28 cellular contexts compared by ENCODE assay signal in the genomic region with DNA sequence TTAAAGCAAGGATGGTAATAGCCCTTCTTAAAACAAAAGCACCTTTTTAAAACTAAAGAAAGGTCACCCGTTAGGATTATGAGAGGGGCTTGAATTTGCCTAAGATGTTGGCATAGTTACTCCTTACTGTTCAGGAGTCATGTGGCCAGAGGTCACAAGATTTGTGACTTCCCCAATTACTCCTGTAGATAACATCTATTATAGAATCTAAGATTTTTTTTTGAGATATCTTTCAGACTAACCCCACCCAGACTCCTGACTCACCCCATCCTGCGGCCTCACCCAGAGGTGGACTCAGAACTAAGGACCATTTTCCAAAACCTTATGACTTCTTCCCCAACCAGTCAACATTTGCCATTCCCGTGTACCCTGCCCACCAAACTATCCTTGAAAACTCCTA. TPM values are rescaled to one million over a fixed set of nuclear protein-coding genes. Genes with fewer than 3 reads are reported as not detected.
A peak's percentile ranks its signal among the peaks of the same experiment; 100 is the strongest.
DNase-seq lines count a peak whose midpoint lies in the region; ATAC-seq and TF ChIP-seq lines count a peak whose summit lies in the region.
"Had no signal": no experiment of that assay in that cellular context is flagged by ENCODE, and none has a peak within 500 bp of the region (broad histone marks: within the 10 kb centered on the region; RNA-seq: fewer than 3 reads in every experiment).

No MANE protein-coding gene starts in this region.

- CTCF ChIA-PET in MCF 10A (lab: Yijun Ruan, JAX) = no interaction called here

- peak overlapping the region; percentile 65 to 74 for H3K27ac ChIP-seq in breast epithelium
- H3K27ac ChIP-seq in Peyer's patch = peak overlapping the region; percentile 33 to 76 (median 50)
- peak overlapping the region; percentile 48 for H3K27ac ChIP-seq in upper lobe of right lung
- H3K27ac ChIP-seq in right lobe of liver = peak overlapping the region in 1 of 3 donors; percentile 37
- H3K27ac ChIP-seq in ovary = no peak overlapping the region
- H3K27ac ChIP-seq: foreskin keratinocyte, SJSA1 had no signal

- 71% methylated on average over 3 of the region's 3 CpGs for WGBS in right lobe of liver (ENCODE audit: insufficient coverage, low coverage, low lambda C conversion rate, missing lambda C conversion rate)
- WGBS in ovary, 3 donors = 93 to 97% (median 94%) methylated on average over 3 of the region's 3 CpGs

- H3K27ac Mint-ChIP-seq in MCF 10A (ENCODE audit: low read depth, unreplicated experiment) = no peak overlapping the region
- H3K27ac Mint-ChIP-seq in memory B cell = peak overlapping the region; percentile 94
- H3K27ac Mint-ChIP-seq: activated CD4-positive, alpha-beta T cell treated with anti-CD3 and anti-CD28 coated beads, Interleukin-2, amount 10 ng/mL, durations not matched to agents 7 days and 5 days; activated CD8-positive, alpha-beta memory T cell treated with anti-CD3 and anti-CD28 coated beads, Interleukin-2, amount 10 ng/mL, durations not matched to agents 7 days and 5 days; activated naive CD4-positive, alpha-beta T cell treated with anti-CD3 and anti-CD28 coated beads, Interleukin-2, amount 50 U/mL, for 24 hours had no signal

- BruUV-seq in MCF 10A (replicated peaks; lab: Mats Ljungman, UMichigan) = no TSS peak

- H3K4me3 Mint-ChIP-seq in MCF 10A (ENCODE audit: unreplicated experiment) (no peak overlapping the region), memory B cell (peak overlapping the region; percentile 93)
- H3K4me3 Mint-ChIP-seq: activated CD4-positive, alpha-beta T cell treated with anti-CD3 and anti-CD28 coated beads, Interleukin-2, amount 10 ng/mL, durations not matched to agents 7 days and 5 days; activated CD8-positive, alpha-beta memory T cell treated with anti-CD3 and anti-CD28 coated beads, Interleukin-2, amount 10 ng/mL, durations not matched to agents 7 days and 5 days; activated naive CD4-positive, alpha-beta T cell treated with anti-CD3 and anti-CD28 coated beads, Interleukin-2, amount 50 U/mL, for 24 hours had no signal

- DNase-seq in breast epithelium (ENCODE audit: low spot score in 2 of 2) (no peak), MCF 10A (ENCODE audit: unreplicated experiment) (no peak), Peyer's patch (peak in 1 of 3 donors; percentile 78), memory B cell (ENCODE audit: low spot score in 2 of 2) (no peak), upper lobe of right lung (no peak), EL (no peak), right lobe of liver (no peak), ovary (no peak)
- DNase-seq: activated CD4-positive, alpha-beta T cell treated with anti-CD3 and anti-CD28 coated beads, Interleukin-2, amount 10 ng/mL, durations not matched to agents 7 days and 5 days; activated CD8-positive, alpha-beta memory T cell treated with anti-CD3 and anti-CD28 coated beads, Interleukin-2, amount 10 ng/mL, durations not matched to agents 7 days and 5 days; C1 segment of cervical spinal cord; effector CD4-positive, alpha-beta T cell; erythroblast; foreskin keratinocyte; left ventricle myocardium inferior; mucosa of descending colon; NCI-H1694 treated with DMSO at 0.1 percent for 48 hours; NCI-H2227 treated with DMSO at 0.1 percent for 48 hours; NCI-H774; small intestine; stimulated activated naive CD8-positive, alpha-beta T cell treated with anti-CD3 and anti-CD28 coated beads, Interleukin-15, Interleukin-2, amounts not matched to agents 100 U/mL and 50 U/mL, for 24 hours; T-helper 2 cell had no signal

- no peak for TF ChIP-seq EP300 in ovary (IDR thresholded peaks at IDR 0.05)

- intact Hi-C loops in breast epithelium (cut with DNase I; ENCODE audit: low total_unique reads) = no loop called here
- intact Hi-C loops in MCF 10A (cut with micrococcal nuclease) = no loop called here
- intact Hi-C loops in upper lobe of right lung (cut with DNase I) = no loop called here
- intact Hi-C loops in right lobe of liver (cut with DNase I) = no loop called here
- intact Hi-C loops in ovary (cut with DNase I) = loop anchor here in 1 of 4 donors (10.0 kb wide), 1 partner anchor 379 kb away; no protein-coding TSS in a partner anchor

- H3K27me3 Mint-ChIP-seq in MCF 10A (ENCODE audit: insufficient read depth, unreplicated experiment) (no peaks in the 10 kb centered on the region), memory B cell (no peaks in the 10 kb centered on the region)
- H3K27me3 Mint-ChIP-seq: activated CD4-positive, alpha-beta T cell treated with anti-CD3 and anti-CD28 coated beads, Interleukin-2, amount 10 ng/mL, durations not matched to agents 7 days and 5 days; activated CD8-positive, alpha-beta memory T cell treated with anti-CD3 and anti-CD28 coated beads, Interleukin-2, amount 10 ng/mL, durations not matched to agents 7 days and 5 days had no signal

- H3K4me3 ChIP-seq in breast epithelium (no peak overlapping the region), Peyer's patch (peak overlapping the region in 2 of 4 donors; percentile 27 to 43), upper lobe of right lung (no peak overlapping the region), right lobe of liver (no peak overlapping the region), ovary (no peak overlapping the region)
- H3K4me3 ChIP-seq: K562, left ventricle myocardium inferior, mucosa of descending colon, SJSA1 had no signal

- H3K36me3 Mint-ChIP-seq in MCF 10A (ENCODE audit: insufficient read depth, unreplicated experiment) (no peaks in the 10 kb centered on the region), memory B cell (peaks cover 52% of the 10 kb centered on the region)

- H3K9me3 Mint-ChIP-seq in MCF 10A (ENCODE audit: unreplicated experiment) (no peaks in the 10 kb centered on the region), memory B cell (no peaks in the 10 kb centered on the region)
- H3K9me3 Mint-ChIP-seq: activated naive CD4-positive, alpha-beta T cell treated with anti-CD3 and anti-CD28 coated beads, Interleukin-2, amount 50 U/mL, for 24 hours had no signal

- H3K4me1 ChIP-seq in breast epithelium (peaks cover 0 to 10% of the 10 kb centered on the region in 2 donors), Peyer's patch (peaks cover 0 to 7% (median 3%) of the 10 kb centered on the region in 4 donors), upper lobe of right lung (peaks cover 16% of the 10 kb centered on the region), right lobe of liver (no peaks in the 10 kb centered on the region), ovary (ENCODE audit: insufficient read depth) (peaks cover 3% of the 10 kb centered on the region)
- H3K4me1 ChIP-seq: foreskin keratinocyte had no signal

- ATAC-seq in memory B cell (ENCODE audit: low read depth) (peak; percentile 51), upper lobe of right lung (peak; percentile 17), right lobe of liver (no peak)
- ATAC-seq: activated CD8-positive, alpha-beta memory T cell treated with anti-CD3 and anti-CD28 coated beads, Interleukin-2, amount 10 ng/mL, durations not matched to agents 7 days and 5 days; foreskin keratinocyte; K562; Panc1; stimulated activated naive CD8-positive, alpha-beta T cell treated with anti-CD3 and anti-CD28 coated beads, Interleukin-15, Interleukin-2, amounts not matched to agents 100 U/mL and 50 U/mL, for 24 hours had no signal

- no peaks in the 10 kb centered on the region for H3K9me3 ChIP-seq in breast epithelium
- no peaks in the 10 kb centered on the region for H3K9me3 ChIP-seq in Peyer's patch
- H3K9me3 ChIP-seq in upper lobe of right lung = no peaks in the 10 kb centered on the region
- no peaks in the 10 kb centered on the region for H3K9me3 ChIP-seq in right lobe of liver
- no peaks in the 10 kb centered on the region for H3K9me3 ChIP-seq in ovary
- H3K9me3 ChIP-seq: left ventricle myocardium inferior, mucosa of descending colon, SJSA1 had no signal

- TF ChIP-seq CTCF in breast epithelium (IDR thresholded peaks at IDR 0.05) (no peak), MCF 10A (IDR thresholded peaks at IDR 0.05; ENCODE audit: unreplicated experiment) (no peak), Peyer's patch (IDR thresholded peaks at IDR 0.05) (no peak), upper lobe of right lung (IDR thresholded peaks at IDR 0.05) (no peak), right lobe of liver (IDR thresholded peaks at IDR 0.05) (no peak), ovary (IDR thresholded peaks at IDR 0.05) (no peak)

- H3K4me1 Mint-ChIP-seq in MCF 10A (ENCODE audit: insufficient read depth, unreplicated experiment) (peaks cover 12% of the 10 kb centered on the region), memory B cell (peaks cover 64% of the 10 kb centered on the region)

- no peak for TF ChIP-seq POLR2A in breast epithelium (IDR thresholded peaks at IDR 0.05)
- no peak for TF ChIP-seq POLR2A in Peyer's patch (IDR thresholded peaks at IDR 0.05)
- TF ChIP-seq POLR2A in right lobe of liver (IDR thresholded peaks at IDR 0.05) = no peak
- TF ChIP-seq POLR2A in ovary (IDR thresholded peaks at IDR 0.05) = no peak

- H3K36me3 ChIP-seq in breast epithelium = no peaks in the 10 kb centered on the region
- no peaks in the 10 kb centered on the region for H3K36me3 ChIP-seq in Peyer's patch
- no peaks in the 10 kb centered on the region for H3K36me3 ChIP-seq in upper lobe of right lung
- H3K36me3 ChIP-seq in right lobe of liver = no peaks in the 10 kb centered on the region
- H3K36me3 ChIP-seq in ovary = no peaks in the 10 kb centered on the region
- H3K36me3 ChIP-seq: left ventricle myocardium inferior, SJSA1 had no signal

- POLR2A ChIA-PET in MCF 10A (lab: Yijun Ruan, JAX) = interaction anchor here (1.2 kb wide), 1 partner anchor 10 kb away, joined by 4 read pairs; no protein-coding TSS in a partner anchor

- H3K27me3 ChIP-seq in breast epithelium (no peaks in the 10 kb centered on the region), Peyer's patch (no peaks in the 10 kb centered on the region), upper lobe of right lung (no peaks in the 10 kb centered on the region), right lobe of liver (no peaks in the 10 kb centered on the region), ovary (no peaks in the 10 kb centered on the region)
- H3K27me3 ChIP-seq: foreskin keratinocyte, SJSA1 had no signal

RNA-seq across cellular contexts. Expression of a gene that starts 2.4 kb away (rescaled TPM):
- total RNA-seq in breast epithelium (1 to 10 TPM in 2 of 3 donors, under 1 TPM in 1; 0.98 to 4.6 (median 2.8) TPM), MCF 10A (2022) (0.07 TPM in 1 of 2 replicates, not detected in the other), Peyer's patch (1 to 10 TPM in 2 of 4 donors, under 1 TPM in 2; 0.18 to 5.0 (median 1.0) TPM), upper lobe of right lung (3.0 TPM), right lobe of liver (1 to 10 TPM in 2 of 6 experiments, under 1 TPM in 4; 0.44 to 3.3 (median 0.67) TPM), ovary (1 to 10 TPM in 1 of 7 donors, under 1 TPM in 6; 0.15 to 1.0 (median 0.30) TPM)
- polyA plus RNA-seq in ovary = 1 to 10 TPM in 1 of 2 donors, under 1 TPM in 1; 0.17 to 2.9 TPM
- total RNA-seq: A673, foreskin keratinocyte, pulmonary artery endothelial cell, SJSA1 had no signal
- polyA plus RNA-seq: foreskin keratinocyte had no signal

Comparison
In these comparisons a context has a peak if more than half of its experiments do, and no peak if none do; other contexts are left out.
1. H3K27ac ChIP-seq: peak in breast epithelium (2 of 2), Peyer's patch (4 of 4) and upper lobe of right lung (single experiment); none in ovary (0 of 2).
2. ATAC-seq: peak in memory B cell (single experiment) and upper lobe of right lung (single experiment); none in right lobe of liver (0 of 4).